Comparison of ENCODE assay signal across 12 cellular contexts in genomic region chr10:35412900-35413491, GRCh38.
A peak's percentile ranks its signal among the peaks of the same experiment; 100 is the strongest.
DNase-seq lines count a peak whose midpoint lies in the region.
"Had no signal": no experiment of that assay in that cellular context is flagged by ENCODE, and none has a peak within 500 bp of the region (broad histone marks: within the 10 kb centered on the region; RNA-seq: fewer than 3 reads in every experiment).

No MANE protein-coding gene starts in this region.

- H3K9me3 ChIP-seq in adipocyte (ENCODE audit: control insufficient read depth, low read length), result no peaks in the 10 kb centered on the region
- H3K9me3 ChIP-seq: adrenal gland had no signal

- H3K27me3 ChIP-seq in adipocyte (replicated peaks; ENCODE audit: control insufficient read depth, insufficient read depth, low read length), result no peaks in the 10 kb centered on the region
- H3K27me3 ChIP-seq: adrenal gland had no signal

- H3K36me3 ChIP-seq in adipocyte (ENCODE audit: control insufficient read depth, insufficient read depth, low read length, severe bottlenecking), result no peaks in the 10 kb centered on the region
- H3K36me3 ChIP-seq: adrenal gland had no signal

- H3K4me1 ChIP-seq in adipocyte (ENCODE audit: control insufficient read depth, insufficient read depth, low read length), result peaks cover 31% of the 10 kb centered on the region

- DNase-seq in AG08396 (ENCODE audit: low spot score) (peak; percentile 49), HS-5 (ENCODE audit: low read depth) (peak; percentile 56), adipocyte (ENCODE audit: low read depth) (peak; percentile 24), kidney glomerular epithelial cell (lab: John Stamatoyannopoulos, UW) (peak; percentile 81), NCI-H1417 (lab: John Stamatoyannopoulos, UW) (no peak), hippocampal formation (lab: John Stamatoyannopoulos, UW) (no peak), MV-4-11 (lab: John Stamatoyannopoulos, UW) (no peak)
- DNase-seq in stimulated activated CD4-positive, alpha-beta T cell treated with anti-CD3 and anti-CD28 coated beads, Interleukin-2, amount 100 ng/mL, for 24 hours, result no peak
- DNase-seq: CD8-positive, alpha-beta memory T cell; NCI-H1436; NCI-H774 had no signal

- H3K4me3 ChIP-seq in adipocyte (ENCODE audit: low read length), result no peak overlapping the region
- H3K4me3 ChIP-seq: adrenal gland had no signal

- H3K9ac ChIP-seq in adipocyte (ENCODE audit: low read length), result no peak overlapping the region

Comparison
In these comparisons a context has a peak if more than half of its experiments do, and no peak if none do; other contexts are left out.
1. DNase-seq: peak in AG08396 (single experiment), HS-5 (single experiment), adipocyte (single experiment) and kidney glomerular epithelial cell (single experiment); none in NCI-H1417 (0 of 3), hippocampal formation (0 of 2), stimulated activated CD4-positive, alpha-beta T cell treated with anti-CD3 and anti-CD28 coated beads, Interleukin-2, amount 100 ng/mL, for 24 hours (0 of 2) and MV-4-11 (single experiment).